ENCODE assay signal across 30 cellular contexts in the genomic region with DNA sequence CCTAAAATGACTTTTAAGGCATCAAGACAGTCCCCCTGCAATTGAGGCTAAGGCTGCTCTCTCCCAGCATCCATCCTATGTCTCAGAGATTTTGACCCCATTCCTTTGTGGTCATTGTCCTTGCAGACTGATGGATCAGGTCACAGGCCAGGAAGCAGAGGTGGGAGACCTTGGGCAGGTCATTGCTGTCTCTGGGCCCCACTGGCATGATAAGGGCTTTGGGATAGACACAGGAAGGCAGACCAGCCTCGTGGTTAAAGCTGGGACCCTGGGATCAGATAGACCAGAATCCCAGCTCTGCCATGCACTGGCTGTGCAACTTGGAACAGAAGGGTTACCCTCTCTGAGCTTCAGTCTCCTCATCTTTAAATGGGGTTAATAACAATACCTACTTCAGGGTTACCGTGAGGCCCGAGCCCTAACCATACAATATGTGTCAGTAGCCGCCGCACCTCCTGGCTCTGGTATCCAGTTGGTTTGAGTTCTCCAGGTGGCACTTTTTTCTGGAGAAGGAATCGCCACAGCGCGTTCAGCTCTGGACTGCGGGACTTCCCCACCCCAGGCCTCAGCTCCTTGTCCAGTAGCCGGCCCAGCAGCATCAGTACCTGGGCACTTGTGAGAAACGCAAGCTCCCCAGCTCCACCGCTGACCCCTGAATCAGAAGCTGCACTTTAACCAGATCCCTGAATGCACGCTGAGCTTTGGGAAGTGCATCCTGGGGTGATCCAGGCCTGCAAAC. TPM values are rescaled to one million over a fixed set of nuclear protein-coding genes. Genes with fewer than 3 reads are reported as not detected.
"Had no signal": no experiment of that assay in that cellular context is flagged by ENCODE, and none has a peak within 500 bp of the region (broad histone marks: within the 10 kb centered on the region; RNA-seq: fewer than 3 reads in every experiment).

No MANE protein-coding gene starts in this region.

- H3K27me3 ChIP-seq: ascending aorta, breast epithelium, cardiac muscle cell, colonic mucosa had no signal

- H3K27ac ChIP-seq: ascending aorta, breast epithelium, cardiac muscle cell, colonic mucosa, esophagus muscularis mucosa, gastroesophageal sphincter had no signal

- H3K4me3 ChIP-seq: ascending aorta, breast epithelium, cardiac muscle cell, colonic mucosa, esophagus muscularis mucosa, gastroesophageal sphincter had no signal

- H3K36me3 ChIP-seq: ascending aorta, breast epithelium, cardiac muscle cell, colonic mucosa, esophagus muscularis mucosa, gastroesophageal sphincter had no signal

- H3K4me3 Mint-ChIP-seq: activated CD4-positive, alpha-beta memory T cell treated with anti-CD3 and anti-CD28 coated beads for 36 hours; activated CD4-positive, alpha-beta T cell treated with anti-CD3 and anti-CD28 coated beads for 36 hours; activated CD4-positive, alpha-beta T cell treated with anti-CD3 and anti-CD28 coated beads, Interleukin-2, amount 10 ng/mL, durations not matched to agents 24 days and 14 days; activated CD8-positive, alpha-beta memory T cell treated with anti-CD3 and anti-CD28 coated beads, Interleukin-2, amount 10 ng/mL, durations not matched to agents 7 days and 5 days; activated CD8-positive, alpha-beta T cell treated with anti-CD3 and anti-CD28 coated beads, Interleukin-2, amount 10 ng/mL, durations not matched to agents 7 days and 5 days; activated naive CD4-positive, alpha-beta T cell treated with anti-CD3 and anti-CD28 coated beads, Interleukin-2, amount 10 ng/mL, durations not matched to agents 7 days and 5 days; activated naive CD8-positive, alpha-beta T cell treated with anti-CD3 and anti-CD28 coated beads, Interleukin-2, amount 10 ng/mL, durations not matched to agents 7 days and 5 days; activated T-helper 1 cell treated with anti-CD3 and anti-CD28 coated beads, Interleukin-12 subunit alpha, Interleukin-12 subunit beta, Interleukin-2, Interleukin-4 antibody, amounts not matched to agents 30 ng/mL and 10 ng/mL and 1 ng/mL, durations not matched to agents 14 hours and 24 hours and 36 hours; brain had no signal

- H3K4me1 ChIP-seq: ascending aorta, breast epithelium, colonic mucosa, esophagus muscularis mucosa, gastroesophageal sphincter had no signal

- H3K9me3 ChIP-seq: ascending aorta, breast epithelium, colonic mucosa, esophagus muscularis mucosa, gastroesophageal sphincter had no signal

- H3K9me3 Mint-ChIP-seq: activated CD4-positive, alpha-beta memory T cell treated with anti-CD3 and anti-CD28 coated beads for 36 hours; activated CD4-positive, alpha-beta T cell treated with anti-CD3 and anti-CD28 coated beads, Interleukin-2, amount 10 ng/mL, durations not matched to agents 24 days and 14 days; activated naive CD4-positive, alpha-beta T cell treated with anti-CD3 and anti-CD28 coated beads, Interleukin-2, amount 10 ng/mL, durations not matched to agents 7 days and 5 days; activated naive CD4-positive, alpha-beta T cell treated with anti-CD3 and anti-CD28 coated beads, Interleukin-2, amount 50 U/mL, for 72 hours; activated naive CD8-positive, alpha-beta T cell treated with anti-CD3 and anti-CD28 coated beads, Interleukin-2, amount 10 ng/mL, durations not matched to agents 7 days and 5 days; activated T-helper 1 cell treated with anti-CD3 and anti-CD28 coated beads, Interleukin-12 subunit alpha, Interleukin-12 subunit beta, Interleukin-2, Interleukin-4 antibody, amounts not matched to agents 30 ng/mL and 10 ng/mL and 1 ng/mL, durations not matched to agents 14 hours and 24 hours and 36 hours; activated T-helper 2 cell treated with anti-CD3 and anti-CD28 coated beads, Interferon-gamma antibody, Interleukin-2, Interleukin-4, amounts not matched to agents 10 μg/mL and 5 μg/mL and 100 μg/mL, durations not matched to agents 14 hours and 24 hours and 36 hours had no signal

- DNase-seq: activated CD4-positive, alpha-beta memory T cell treated with anti-CD3 and anti-CD28 coated beads for 36 hours; activated CD4-positive, alpha-beta T cell treated with anti-CD3 and anti-CD28 coated beads for 36 hours; activated CD4-positive, alpha-beta T cell treated with anti-CD3 and anti-CD28 coated beads, Interleukin-2, amount 10 ng/mL, durations not matched to agents 24 days and 14 days; activated CD4-positive, CD25-positive, alpha-beta regulatory T cell; activated CD4-positive, CD25-positive, alpha-beta regulatory T cell treated with anti-CD3 and anti-CD28 coated beads, Interleukin-2, amount 50 U/mL, for 72 hours; activated CD8-positive, alpha-beta memory T cell treated with anti-CD3 and anti-CD28 coated beads, Interleukin-2, amount 10 ng/mL, durations not matched to agents 7 days and 5 days; activated CD8-positive, alpha-beta memory T cell treated with anti-CD3 and anti-CD28 coated beads, Interleukin-2, amount 50 U/mL, for 4 hours; activated CD8-positive, alpha-beta T cell treated with anti-CD3 and anti-CD28 coated beads, Interleukin-2, amount 10 ng/mL, durations not matched to agents 7 days and 5 days; activated gamma-delta T cell; activated naive CD4-positive, alpha-beta T cell; activated naive CD4-positive, alpha-beta T cell treated with anti-CD3 and anti-CD28 coated beads, Interleukin-2, amount 10 ng/mL, durations not matched to agents 7 days and 5 days; activated naive CD8-positive, alpha-beta T cell treated with anti-CD3 and anti-CD28 coated beads, Interleukin-2, amount 10 ng/mL, durations not matched to agents 7 days and 5 days; activated T-cell treated with anti-CD3 and anti-CD28 coated beads, Interleukin-2, amount 50 U/mL, for 1 hour; activated T-cell treated with anti-CD3 and anti-CD28 coated beads, Interleukin-2, amount 50 U/mL, for 48 hours; central memory CD4-positive, alpha-beta T cell; cerebellar nuclear complex; colonic mucosa; effector CD8-positive, alpha-beta T cell; erythroblast; foreskin melanocyte; T-helper 2 cell had no signal

- ATAC-seq: activated CD4-positive, alpha-beta T cell treated with anti-CD3 and anti-CD28 coated beads for 36 hours; activated CD8-positive, alpha-beta memory T cell treated with anti-CD3 and anti-CD28 coated beads, Interleukin-2, amount 10 ng/mL, durations not matched to agents 7 days and 5 days; activated CD8-positive, alpha-beta T cell treated with anti-CD3 and anti-CD28 coated beads, Interleukin-2, amount 10 ng/mL, durations not matched to agents 7 days and 5 days; activated naive CD4-positive, alpha-beta T cell treated with anti-CD3 and anti-CD28 coated beads, Interleukin-2, amount 50 U/mL, for 72 hours; gastroesophageal sphincter had no signal

- H3K36me3 Mint-ChIP-seq: activated CD4-positive, alpha-beta memory T cell treated with anti-CD3 and anti-CD28 coated beads for 36 hours; activated CD8-positive, alpha-beta memory T cell treated with anti-CD3 and anti-CD28 coated beads, Interleukin-2, amount 10 ng/mL, durations not matched to agents 7 days and 5 days; activated naive CD4-positive, alpha-beta T cell treated with anti-CD3 and anti-CD28 coated beads, Interleukin-2, amount 10 ng/mL, durations not matched to agents 7 days and 5 days; activated naive CD4-positive, alpha-beta T cell treated with anti-CD3 and anti-CD28 coated beads, Interleukin-2, amount 50 U/mL, for 72 hours; activated naive CD8-positive, alpha-beta T cell treated with anti-CD3 and anti-CD28 coated beads, Interleukin-2, amount 10 ng/mL, durations not matched to agents 7 days and 5 days; brain had no signal

- H3K4me1 Mint-ChIP-seq: activated CD4-positive, alpha-beta T cell treated with anti-CD3 and anti-CD28 coated beads for 36 hours; activated CD4-positive, alpha-beta T cell treated with anti-CD3 and anti-CD28 coated beads, Interleukin-2, amount 10 ng/mL, durations not matched to agents 24 days and 14 days; activated CD8-positive, alpha-beta memory T cell treated with anti-CD3 and anti-CD28 coated beads, Interleukin-2, amount 10 ng/mL, durations not matched to agents 7 days and 5 days; activated naive CD4-positive, alpha-beta T cell treated with anti-CD3 and anti-CD28 coated beads, Interleukin-2, amount 10 ng/mL, durations not matched to agents 7 days and 5 days; activated naive CD8-positive, alpha-beta T cell treated with anti-CD3 and anti-CD28 coated beads, Interleukin-2, amount 10 ng/mL, durations not matched to agents 7 days and 5 days had no signal

- H3K27me3 Mint-ChIP-seq: activated CD4-positive, alpha-beta T cell treated with anti-CD3 and anti-CD28 coated beads, Interleukin-2, amount 10 ng/mL, durations not matched to agents 24 days and 14 days; activated CD8-positive, alpha-beta memory T cell treated with anti-CD3 and anti-CD28 coated beads, Interleukin-2, amount 10 ng/mL, durations not matched to agents 7 days and 5 days had no signal

- H3K27ac Mint-ChIP-seq: activated CD4-positive, alpha-beta memory T cell treated with anti-CD3 and anti-CD28 coated beads for 36 hours; activated CD4-positive, alpha-beta T cell treated with anti-CD3 and anti-CD28 coated beads for 36 hours; activated CD4-positive, alpha-beta T cell treated with anti-CD3 and anti-CD28 coated beads, Interleukin-2, amount 10 ng/mL, durations not matched to agents 24 days and 14 days; activated CD8-positive, alpha-beta memory T cell treated with anti-CD3 and anti-CD28 coated beads, Interleukin-2, amount 10 ng/mL, durations not matched to agents 7 days and 5 days; activated CD8-positive, alpha-beta T cell treated with anti-CD3 and anti-CD28 coated beads, Interleukin-2, amount 10 ng/mL, durations not matched to agents 7 days and 5 days; activated naive CD4-positive, alpha-beta T cell treated with anti-CD3 and anti-CD28 coated beads, Interleukin-2, amount 10 ng/mL, durations not matched to agents 7 days and 5 days; activated naive CD4-positive, alpha-beta T cell treated with anti-CD3 and anti-CD28 coated beads, Interleukin-2, amount 50 U/mL, for 72 hours; activated naive CD8-positive, alpha-beta T cell treated with anti-CD3 and anti-CD28 coated beads, Interleukin-2, amount 10 ng/mL, durations not matched to agents 7 days and 5 days; activated T-helper 1 cell treated with anti-CD3 and anti-CD28 coated beads, Interleukin-12 subunit alpha, Interleukin-12 subunit beta, Interleukin-2, Interleukin-4 antibody, amounts not matched to agents 30 ng/mL and 10 ng/mL and 1 ng/mL, durations not matched to agents 14 hours and 24 hours and 36 hours; activated T-helper 2 cell treated with anti-CD3 and anti-CD28 coated beads, Interferon-gamma antibody, Interleukin-2, Interleukin-4, amounts not matched to agents 10 μg/mL and 5 μg/mL and 100 μg/mL, durations not matched to agents 14 hours and 24 hours and 36 hours had no signal

RNA-seq across cellular contexts. Expression of a gene that starts 21.4 kb away (rescaled TPM):
- total RNA-seq: activated CD8-positive, alpha-beta T cell treated with anti-CD3 and anti-CD28 coated beads, Interleukin-2, amount 10 ng/mL, durations not matched to agents 7 days and 5 days; activated T-helper 2 cell treated with anti-CD3 and anti-CD28 coated beads, Interferon-gamma antibody, Interleukin-2, Interleukin-4, amounts not matched to agents 10 μg/mL and 5 μg/mL and 100 μg/mL, durations not matched to agents 14 hours and 24 hours and 36 hours had no signal
